Comparison of ENCODE assay signal across 23 cellular contexts in the genomic region with DNA sequence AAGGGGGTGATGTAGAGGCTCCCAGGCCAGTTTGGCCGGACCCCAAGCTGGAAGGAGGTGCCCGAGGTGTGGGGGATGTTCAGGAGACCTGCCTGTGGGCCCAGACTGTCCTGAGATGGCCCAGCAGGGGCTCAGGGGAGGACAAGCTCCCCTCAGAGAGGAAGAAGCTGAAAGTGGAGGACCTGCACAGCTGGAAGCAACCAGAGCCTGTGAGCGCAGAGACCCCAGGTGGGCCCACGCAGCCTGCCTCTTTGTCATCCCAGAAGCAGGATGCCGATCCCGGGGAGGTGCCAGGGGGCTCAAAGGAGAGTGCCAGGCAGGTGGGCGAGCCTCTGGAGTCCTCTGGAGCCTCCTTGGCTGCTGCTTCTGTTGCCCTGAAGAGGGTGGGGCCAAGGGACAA. TPM values are rescaled to one million over a fixed set of nuclear protein-coding genes. Genes with fewer than 3 reads are reported as not detected.
A peak's percentile ranks its signal among the peaks of the same experiment; 100 is the strongest.
DNase-seq lines count a peak whose midpoint lies in the region; ATAC-seq, FAIRE-seq and TF ChIP-seq lines count a peak whose summit lies in the region.
"Had no signal": no experiment of that assay in that cellular context is flagged by ENCODE, and none has a peak within 500 bp of the region (broad histone marks: within the 10 kb centered on the region; RNA-seq: fewer than 3 reads in every experiment).

No MANE protein-coding gene starts in this region.

- H3K27me3 Mint-ChIP-seq in type B pancreatic cell (no peaks in the 10 kb centered on the region), nephron progenitor cell (ENCODE audit: low read depth, poor library complexity) (peaks cover 11% of the 10 kb centered on the region)
- H3K27me3 Mint-ChIP-seq: CD4-positive, CD25-positive, alpha-beta regulatory T cell had no signal

- H3K4me3 ChIP-seq in right atrium auricular region (no peak overlapping the region), colonic mucosa (no peak overlapping the region), kidney (ENCODE audit: low read length in 2 of 2) (no peak overlapping the region)
- H3K4me3 ChIP-seq: GM23248 had no signal

- FAIRE-seq in kidney (lab: Jason Lieb, UNC): no peak
- FAIRE-seq: D721Med, G401.6, GM12891, GM19239, H54 had no signal

- ATAC-seq in Right ventricle myocardium superior (ENCODE audit: poor library complexity): no peak
- no peak for ATAC-seq in HG03469 (IDR thresholded peaks at IDR 0.05; ENCODE audit: unreplicated experiment)
- no peak for ATAC-seq in GM21717 (IDR thresholded peaks at IDR 0.05; ENCODE audit: unreplicated experiment)

- H3K27ac Mint-ChIP-seq in type B pancreatic cell (no peak overlapping the region), nephron progenitor cell (no peak overlapping the region)
- H3K27ac Mint-ChIP-seq: HFFc6 had no signal

- intact Hi-C loops in Right ventricle myocardium superior (cut with DNase I): no loop called here
- intact Hi-C loops in colonic mucosa (cut with DNase I): no loop called here
- intact Hi-C loops in kidney (cut with DNase I): no loop called here

- H3K9me3 ChIP-seq in right atrium auricular region (no peaks in the 10 kb centered on the region), colonic mucosa (no peaks in the 10 kb centered on the region), kidney (ENCODE audit: control insufficient read depth in 1 of 2, low read length in 2 of 2) (no peaks in the 10 kb centered on the region)
- H3K9me3 ChIP-seq: Caco-2 had no signal

- no peak overlapping the region for H3K27ac ChIP-seq in right atrium auricular region
- H3K27ac ChIP-seq in colonic mucosa: no peak overlapping the region
- no peak overlapping the region for H3K27ac ChIP-seq in kidney (ENCODE audit: low read depth in 2 of 2, low read length in 2 of 2)
- H3K27ac ChIP-seq: GM23248 had no signal

- DNase-seq in right atrium auricular region (ENCODE audit: low spot score) (peak; percentile 38), Right ventricle myocardium superior (no peak), colonic mucosa (peak; percentile 12), kidney (peak; percentile 63), type B pancreatic cell (ENCODE audit: extremely low spot score, unreplicated experiment) (peak; percentile 65), nephron progenitor cell (no peak)
- DNase-seq: 8988T; C1 segment of cervical spinal cord; Caco-2; CD4-positive, CD25-positive, alpha-beta regulatory T cell; GM23248; HCEC 1CT; HFFc6; IMR-90 had no signal

- peaks cover 4% of the 10 kb centered on the region for H3K9me3 Mint-ChIP-seq in type B pancreatic cell
- no peaks in the 10 kb centered on the region for H3K9me3 Mint-ChIP-seq in nephron progenitor cell
- H3K9me3 Mint-ChIP-seq: CD4-positive, CD25-positive, alpha-beta regulatory T cell had no signal

- H3K27me3 ChIP-seq in right atrium auricular region: no peaks in the 10 kb centered on the region
- no peaks in the 10 kb centered on the region for H3K27me3 ChIP-seq in colonic mucosa

- H3K4me3 Mint-ChIP-seq in type B pancreatic cell: no peak overlapping the region
- no peak overlapping the region for H3K4me3 Mint-ChIP-seq in nephron progenitor cell
- H3K4me3 Mint-ChIP-seq: CD4-positive, CD25-positive, alpha-beta regulatory T cell; HFFc6 had no signal

- H3K4me1 Mint-ChIP-seq in type B pancreatic cell (ENCODE audit: unreplicated experiment): peaks cover 8% of the 10 kb centered on the region
- peaks cover 7% of the 10 kb centered on the region for H3K4me1 Mint-ChIP-seq in nephron progenitor cell

- H3K4me1 ChIP-seq in right atrium auricular region: no peaks in the 10 kb centered on the region
- H3K4me1 ChIP-seq in colonic mucosa: no peaks in the 10 kb centered on the region
- no peaks in the 10 kb centered on the region for H3K4me1 ChIP-seq in kidney (ENCODE audit: control insufficient read depth in 1 of 2, insufficient read depth in 1 of 2, low read depth in 1 of 2, low read length in 2 of 2)

- H3K9ac ChIP-seq in colonic mucosa (ENCODE audit: low read depth in 2 of 2, low read length in 2 of 2) (no peak overlapping the region), kidney (ENCODE audit: low read length in 2 of 2) (no peak overlapping the region)
- H3K9ac ChIP-seq: GM23248 had no signal

- H3K36me3 Mint-ChIP-seq in type B pancreatic cell (no peaks in the 10 kb centered on the region), nephron progenitor cell (ENCODE audit: low read depth) (no peaks in the 10 kb centered on the region)

- H3K36me3 ChIP-seq in right atrium auricular region (no peaks in the 10 kb centered on the region), colonic mucosa (no peaks in the 10 kb centered on the region), kidney (ENCODE audit: control insufficient read depth in 1 of 2, insufficient read depth in 2 of 2, low read length in 2 of 2) (no peaks in the 10 kb centered on the region)

- TF ChIP-seq CTCF in right atrium auricular region (IDR thresholded peaks at IDR 0.05): no peak
- TF ChIP-seq CTCF in colonic mucosa (IDR thresholded peaks at IDR 0.05): no peak
- TF ChIP-seq CTCF in kidney (IDR thresholded peaks at IDR 0.05; ENCODE audit: borderline replicate concordance, extremely low read depth, insufficient read depth): no peak
- no peak for TF ChIP-seq CTCF in type B pancreatic cell (conservative IDR thresholded peaks at IDR 0.05)
- TF ChIP-seq CTCF in nephron progenitor cell (IDR thresholded peaks at IDR 0.05): no peak

RNA-seq across cellular contexts. Expression of a gene that starts 29.7 kb away (rescaled TPM):
- under 1 TPM; 0.19 to 0.47 TPM for total RNA-seq in right atrium auricular region
- total RNA-seq in Right ventricle myocardium superior: 0.08 TPM
- total RNA-seq in colonic mucosa: under 1 TPM; 0.20 to 0.27 TPM
- 1.9 TPM for total RNA-seq in kidney
- polyA plus RNA-seq in kidney (ENCODE audit: insufficient read depth, low read depth, low replicate concordance): 0.04 TPM
- not detected in 2 replicates for total RNA-seq in type B pancreatic cell (ENCODE audit: low replicate concordance)
- total RNA-seq: A673, Caco-2, GM23248, HFFc6, IMR-90 had no signal
- polyA plus RNA-seq: AG04450, GM23248, IMR-90 had no signal

Comparison
In these comparisons a context has a peak if more than half of its experiments do, and no peak if none do; other contexts are left out.
1. DNase-seq: peak in right atrium auricular region (single experiment), colonic mucosa (single experiment), kidney (single experiment) and type B pancreatic cell (single experiment); none in Right ventricle myocardium superior (single experiment) and nephron progenitor cell (single experiment).